13 cellular contexts compared by ENCODE assay signal in genomic region chr2:233058717-233059546, GRCh38. TPM values are rescaled to one million over a fixed set of nuclear protein-coding genes. Genes with fewer than 3 reads are reported as not detected.
A peak's percentile ranks its signal among the peaks of the same experiment; 100 is the strongest.
DNase-seq lines count a peak whose midpoint lies in the region; ATAC-seq and TF ChIP-seq lines count a peak whose summit lies in the region.
"Had no signal": no experiment of that assay in that cellular context is flagged by ENCODE, and none has a peak within 500 bp of the region (broad histone marks: within the 10 kb centered on the region; RNA-seq: fewer than 3 reads in every experiment).

No MANE protein-coding gene starts in this region.

- POLR2A ChIA-PET in naive thymus-derived CD4-positive, alpha-beta T cell (lab: Charles Lee), result interaction anchor here (0.6 to 4.4 kb wide), 6 partner anchors 22 to 330 kb away, joined by 3 to 144 read pairs (median 8); no protein-coding TSS in a partner anchor

- H3K4me1 ChIP-seq in heart left ventricle (peaks cover 0 to 48% (median 34%) of the 10 kb centered on the region in 12 donors), vagina (peaks cover 4% of the 10 kb centered on the region), colonic mucosa (peaks cover 3% of the 10 kb centered on the region)
- peaks cover 23 to 31% of the 10 kb centered on the region in 2 donors for H3K4me1 ChIP-seq in naive thymus-derived CD4-positive, alpha-beta T cell (ENCODE audit: control insufficient read depth in 2 of 2, insufficient read depth in 2 of 2, low read length in 2 of 2)
- H3K4me1 ChIP-seq: parathyroid adenoma had no signal

- no peak for TF ChIP-seq CTCF in heart left ventricle (IDR thresholded peaks at IDR 0.05)
- no peak for TF ChIP-seq CTCF in vagina (IDR thresholded peaks at IDR 0.05)
- no peak for TF ChIP-seq CTCF in colonic mucosa (IDR thresholded peaks at IDR 0.05)

- intact Hi-C loops in heart left ventricle (cut with DNase I) (loop anchor here in 6 of 10 donors (10.0 kb wide), 3 partner anchors 196 to 454 kb away; partner anchors contain the start of gene ATG16L1 (in 1 of the 6)), Right ventricle myocardium superior (cut with DNase I) (no loop called here), vagina (cut with DNase I) (no loop called here), colonic mucosa (cut with DNase I) (loop anchor here (5.0 kb wide), 1 partner anchor 207 kb away; no protein-coding TSS in a partner anchor)
- intact Hi-C loops in naive thymus-derived CD4-positive, alpha-beta T cell (cut with micrococcal nuclease), result no loop called here

- H3K27ac ChIP-seq in heart left ventricle (peak overlapping the region in 11 of 12 donors; percentile 69 to 93 (median 87)), vagina (peak overlapping the region; percentile 58), colonic mucosa (no peak overlapping the region)
- peak overlapping the region; percentile 85 for H3K27ac ChIP-seq in naive thymus-derived CD4-positive, alpha-beta T cell (ENCODE audit: low read depth, low read length)

- H3K27ac Mint-ChIP-seq in activated naive CD8-positive, alpha-beta T cell treated with anti-CD3 and anti-CD28 coated beads, Interleukin-2, amount 50 U/mL, for 24 hours, result peak overlapping the region; percentile 99
- peak overlapping the region; percentile 68 to 99 (median 95) for H3K27ac Mint-ChIP-seq in naive thymus-derived CD4-positive, alpha-beta T cell

- H3K4me3 ChIP-seq in heart left ventricle (peak overlapping the region in 1 of 12 donors; percentile 57), vagina (no peak overlapping the region), colonic mucosa (no peak overlapping the region)
- H3K4me3 ChIP-seq in naive thymus-derived CD4-positive, alpha-beta T cell (ENCODE audit: low read length), result peak overlapping the region; percentile 88

- peaks cover 0 to 6% (median 0%) of the 10 kb centered on the region in 9 donors for H3K27me3 ChIP-seq in heart left ventricle
- H3K27me3 ChIP-seq in naive thymus-derived CD4-positive, alpha-beta T cell (ENCODE audit: control insufficient read depth in 2 of 2, insufficient read depth in 2 of 2, low read length in 2 of 2), result no peaks in the 10 kb centered on the region
- no peaks in the 10 kb centered on the region for H3K27me3 ChIP-seq in vagina
- no peaks in the 10 kb centered on the region for H3K27me3 ChIP-seq in colonic mucosa
- H3K27me3 ChIP-seq: tibial artery had no signal

- TF ChIP-seq POLR2A in heart left ventricle (IDR thresholded peaks at IDR 0.05), result no peak
- no peak for TF ChIP-seq POLR2A in vagina (IDR thresholded peaks at IDR 0.05)

- DNase-seq in heart left ventricle, result peak in 1 of 5 donors; percentile 57
- DNase-seq in Right ventricle myocardium superior, result no peak
- no peak for DNase-seq in activated naive CD8-positive, alpha-beta T cell treated with anti-CD3 and anti-CD28 coated beads, Interleukin-2, amount 50 U/mL, for 24 hours
- DNase-seq in naive thymus-derived CD4-positive, alpha-beta T cell, result no peak
- DNase-seq in vagina (ENCODE audit: extremely low spot score in 2 of 2), result no peak
- DNase-seq in midbrain (lab: John Stamatoyannopoulos, UW), result no peak
- no peak for DNase-seq in colonic mucosa
- DNase-seq: GOT3 had no signal

- H3K27me3 Mint-ChIP-seq in activated naive CD8-positive, alpha-beta T cell treated with anti-CD3 and anti-CD28 coated beads, Interleukin-2, amount 50 U/mL, for 24 hours, result no peaks in the 10 kb centered on the region
- H3K27me3 Mint-ChIP-seq in naive thymus-derived CD4-positive, alpha-beta T cell, result peaks cover 0 to 10% (median 0%) of the 10 kb centered on the region in 5 donors

- ATAC-seq in heart left ventricle (no peak), Right ventricle myocardium superior (ENCODE audit: poor library complexity) (no peak), GM18519 (IDR thresholded peaks at IDR 0.05; ENCODE audit: low FRiP score, unreplicated experiment) (no peak)
- ATAC-seq in activated naive CD8-positive, alpha-beta T cell treated with anti-CD3 and anti-CD28 coated beads, Interleukin-2, amount 50 U/mL, for 24 hours, result no peak
- ATAC-seq in naive thymus-derived CD4-positive, alpha-beta T cell, result no peak

- 88 to 95% (median 94%) methylated on average over 14 to 24 of the region's 24 CpGs for WGBS in heart left ventricle, 4 donors

- H3K36me3 ChIP-seq in heart left ventricle, result no peaks in the 10 kb centered on the region
- peaks cover 0 to 15% (median 0%) of the 10 kb centered on the region in 3 experiments for H3K36me3 ChIP-seq in naive thymus-derived CD4-positive, alpha-beta T cell (ENCODE audit: control insufficient read depth in 2 of 3, insufficient read depth in 3 of 3, low read length in 3 of 3)
- no peaks in the 10 kb centered on the region for H3K36me3 ChIP-seq in vagina
- no peaks in the 10 kb centered on the region for H3K36me3 ChIP-seq in colonic mucosa
- H3K36me3 ChIP-seq: tibial artery had no signal

- H3K4me1 Mint-ChIP-seq in activated naive CD8-positive, alpha-beta T cell treated with anti-CD3 and anti-CD28 coated beads, Interleukin-2, amount 50 U/mL, for 24 hours, result peaks cover 36% of the 10 kb centered on the region
- H3K4me1 Mint-ChIP-seq in naive thymus-derived CD4-positive, alpha-beta T cell, result peaks cover 30 to 41% (median 34%) of the 10 kb centered on the region in 7 donors

- CTCF ChIA-PET in naive thymus-derived CD4-positive, alpha-beta T cell (lab: Charles Lee), result no interaction called here

- H3K9me3 ChIP-seq in heart left ventricle, result no peaks in the 10 kb centered on the region
- H3K9me3 ChIP-seq in naive thymus-derived CD4-positive, alpha-beta T cell (ENCODE audit: control insufficient read depth in 2 of 3, low read length in 3 of 3), result no peaks in the 10 kb centered on the region
- no peaks in the 10 kb centered on the region for H3K9me3 ChIP-seq in vagina
- H3K9me3 ChIP-seq in colonic mucosa, result no peaks in the 10 kb centered on the region
- H3K9me3 ChIP-seq: tibial artery had no signal

- H3K9ac ChIP-seq in colonic mucosa (ENCODE audit: low read depth in 2 of 2, low read length in 2 of 2), result peak overlapping the region in 1 of 2 donors; percentile 7
- H3K9ac ChIP-seq: parathyroid adenoma had no signal

- peaks cover 2% of the 10 kb centered on the region for H3K36me3 Mint-ChIP-seq in activated naive CD8-positive, alpha-beta T cell treated with anti-CD3 and anti-CD28 coated beads, Interleukin-2, amount 50 U/mL, for 24 hours (ENCODE audit: low read depth)
- H3K36me3 Mint-ChIP-seq in naive thymus-derived CD4-positive, alpha-beta T cell, result peaks cover 0 to 10% (median 0%) of the 10 kb centered on the region in 5 donors

- H3K4me3 Mint-ChIP-seq in activated naive CD8-positive, alpha-beta T cell treated with anti-CD3 and anti-CD28 coated beads, Interleukin-2, amount 50 U/mL, for 24 hours, result peak overlapping the region; percentile 94
- peak overlapping the region; percentile 30 to 97 (median 67) for H3K4me3 Mint-ChIP-seq in naive thymus-derived CD4-positive, alpha-beta T cell

- no peaks in the 10 kb centered on the region for H3K9me3 Mint-ChIP-seq in activated naive CD8-positive, alpha-beta T cell treated with anti-CD3 and anti-CD28 coated beads, Interleukin-2, amount 50 U/mL, for 24 hours
- no peaks in the 10 kb centered on the region for H3K9me3 Mint-ChIP-seq in naive thymus-derived CD4-positive, alpha-beta T cell

RNA-seq across cellular contexts. Expression of gene INPP5D, which starts 1.2 kb away (rescaled TPM):
- total RNA-seq in heart left ventricle, result 10 to 100 TPM in 2 of 9 donors, 1 to 10 TPM in 7; 2.8 to 29.1 (median 5.1) TPM
- polyA plus RNA-seq in heart left ventricle, result 1 to 10 TPM; 3.6 to 4.1 TPM
- 4.6 TPM for total RNA-seq in Right ventricle myocardium superior
- 100 to 1,000 TPM; 106 to 232 (median 126) TPM for total RNA-seq in naive thymus-derived CD4-positive, alpha-beta T cell
- polyA plus RNA-seq in naive thymus-derived CD4-positive, alpha-beta T cell, result 100 to 1,000 TPM in 1 of 2 donors, 10 to 100 TPM in 1; 41.0 to 122 TPM
- total RNA-seq in vagina, result 33.4 TPM
- 1 to 10 TPM; 6.5 to 7.1 TPM for total RNA-seq in colonic mucosa

RNA-seq across cellular contexts. Expression of gene NEU2, which starts 26.5 kb away (rescaled TPM):
- total RNA-seq in heart left ventricle (not detected), Right ventricle myocardium superior (not detected), vagina (not detected), colonic mucosa (not detected)
- polyA plus RNA-seq in heart left ventricle, result not detected
- total RNA-seq in naive thymus-derived CD4-positive, alpha-beta T cell, result not detected
- polyA plus RNA-seq in naive thymus-derived CD4-positive, alpha-beta T cell, result not detected
- total RNA-seq: fibroblast of villous mesenchyme, kidney epithelial cell had no signal

RNA-seq across cellular contexts. Expression of gene NGEF, which starts 45.9 kb away (rescaled TPM):
- total RNA-seq in heart left ventricle, result under 1 TPM in 5 of 9 donors, not detected in 4; 0.19 to 0.62 (median 0.56) TPM
- under 1 TPM; 0.15 to 0.42 TPM for polyA plus RNA-seq in heart left ventricle
- total RNA-seq in Right ventricle myocardium superior, result not detected
- total RNA-seq in naive thymus-derived CD4-positive, alpha-beta T cell, result not detected
- polyA plus RNA-seq in naive thymus-derived CD4-positive, alpha-beta T cell, result not detected
- 4.9 TPM for total RNA-seq in vagina
- total RNA-seq in colonic mucosa, result 10 to 100 TPM; 25.6 to 34.0 TPM

Comparison
In these comparisons a context has a peak if more than half of its experiments do, and no peak if none do; other contexts are left out.
1. intact Hi-C loops: an anchor here in heart left ventricle (10.0 kb wide) and colonic mucosa (5.0 kb wide); none called in Right ventricle myocardium superior, naive thymus-derived CD4-positive, alpha-beta T cell and vagina.